ENCODE assay signal across 10 cellular contexts in genomic region chr5:52987711-52988329, GRCh38. TPM values are rescaled to one million over a fixed set of nuclear protein-coding genes. Genes with fewer than 3 reads are reported as not detected.
DNase-seq lines count a peak whose midpoint lies in the region; ATAC-seq, FAIRE-seq and TF ChIP-seq lines count a peak whose summit lies in the region.
"Had no signal": no experiment of that assay in that cellular context is flagged by ENCODE, and none has a peak within 500 bp of the region (broad histone marks: within the 10 kb centered on the region; RNA-seq: fewer than 3 reads in every experiment).

No MANE protein-coding gene starts in this region.

- H3K9me3 Mint-ChIP-seq in endothelial cell (ENCODE audit: unreplicated experiment) (no peaks in the 10 kb centered on the region), glutamatergic neuron (ENCODE audit: unreplicated experiment) (no peaks in the 10 kb centered on the region)

- H3K4me1 ChIP-seq in prostate gland (replicated peaks): no peaks in the 10 kb centered on the region

- ATAC-seq in HG02610 (IDR thresholded peaks at IDR 0.05; ENCODE audit: unreplicated experiment): no peak

- no peak for TF ChIP-seq POLR2A in prostate gland (IDR thresholded peaks at IDR 0.05)

- intact Hi-C loops in prostate gland (cut with DNase I): no loop called here

- TF ChIP-seq CTCF in endothelial cell (IDR thresholded peaks at IDR 0.05; ENCODE audit: unreplicated experiment) (no peak), prostate gland (IDR thresholded peaks at IDR 0.05) (no peak), glutamatergic neuron (IDR thresholded peaks at IDR 0.05; ENCODE audit: partially characterized antibody, unreplicated experiment) (no peak), D721Med (IDR thresholded peaks at IDR 0.05; ENCODE audit: insufficient read depth, missing control alignments) (no peak)

- no peaks in the 10 kb centered on the region for H3K27me3 Mint-ChIP-seq in endothelial cell (ENCODE audit: unreplicated experiment)
- H3K27me3 Mint-ChIP-seq in glutamatergic neuron (ENCODE audit: unreplicated experiment): peaks cover 3% of the 10 kb centered on the region

- no peaks in the 10 kb centered on the region for H3K36me3 ChIP-seq in prostate gland

- 38% methylated on average over 4 of the region's 4 CpGs for WGBS in prostate gland

- no peak overlapping the region for H3K4me3 ChIP-seq in prostate gland

- peak overlapping the region; percentile 67 to 73 for H3K27ac ChIP-seq in prostate gland

- no peaks in the 10 kb centered on the region for H3K27me3 ChIP-seq in prostate gland (replicated peaks; ENCODE audit: insufficient read depth)

- peak overlapping the region; percentile 3 for H3K4me3 Mint-ChIP-seq in endothelial cell (ENCODE audit: unreplicated experiment)
- H3K4me3 Mint-ChIP-seq in glutamatergic neuron (ENCODE audit: unreplicated experiment): no peak overlapping the region

- H3K36me3 Mint-ChIP-seq in endothelial cell (ENCODE audit: low read depth, unreplicated experiment) (peaks cover 6% of the 10 kb centered on the region), glutamatergic neuron (ENCODE audit: unreplicated experiment) (peaks cover 4% of the 10 kb centered on the region)

- DNase-seq in GM03348 (ENCODE audit: low spot score) (peak; percentile 31), RKO (ENCODE audit: low spot score) (peak; percentile 72), endothelial cell (ENCODE audit: low spot score) (no peak), prostate gland (ENCODE audit: low spot score) (peak; percentile 40), glutamatergic neuron (no peak), D721Med (ENCODE audit: insufficient read length, low spot score) (no peak), putamen (ENCODE audit: low spot score) (no peak)
- DNase-seq: effector memory CD4-positive, alpha-beta T cell; NCI-H2029 treated with DMSO at 0.1 percent for 48 hours had no signal

- no peak for FAIRE-seq in D721Med (lab: Jason Lieb, UNC)

- H3K9me3 ChIP-seq in prostate gland: no peaks in the 10 kb centered on the region

- peaks cover 53% of the 10 kb centered on the region for H3K4me1 Mint-ChIP-seq in endothelial cell (ENCODE audit: unreplicated experiment)
- H3K4me1 Mint-ChIP-seq in glutamatergic neuron (ENCODE audit: low read depth, unreplicated experiment): no peaks in the 10 kb centered on the region

- H3K27ac Mint-ChIP-seq in endothelial cell (ENCODE audit: unreplicated experiment) (peak overlapping the region; percentile 70), glutamatergic neuron (ENCODE audit: unreplicated experiment) (no peak overlapping the region)

RNA-seq across cellular contexts. Expression of gene ITGA2, which starts 1.3 kb away (rescaled TPM):
- 15.1 TPM for total RNA-seq in endothelial cell (ENCODE audit: unreplicated experiment)
- 10 to 100 TPM in 1 of 2 donors, 1 to 10 TPM in 1; 6.4 to 21.5 TPM for total RNA-seq in prostate gland
- not detected for total RNA-seq in glutamatergic neuron (ENCODE audit: unreplicated experiment)

Comparison
In these comparisons a context has a peak if more than half of its experiments do, and no peak if none do; other contexts are left out.
1. DNase-seq: peak in GM03348 (single experiment), RKO (single experiment) and prostate gland (single experiment); none in endothelial cell (single experiment), glutamatergic neuron (single experiment), D721Med (single experiment) and putamen (single experiment).